In genomic region chr10:69406302-69406811, GRCh38 we compare ENCODE assay signal across 11 cellular contexts. TPM values are rescaled to one million over a fixed set of nuclear protein-coding genes. Genes with fewer than 3 reads are reported as not detected.
DNase-seq lines count a peak whose midpoint lies in the region; ATAC-seq, FAIRE-seq and TF ChIP-seq lines count a peak whose summit lies in the region.
"Had no signal": no experiment of that assay in that cellular context is flagged by ENCODE, and none has a peak within 500 bp of the region (broad histone marks: within the 10 kb centered on the region; RNA-seq: fewer than 3 reads in every experiment).

No MANE protein-coding gene starts in this region.

- H2AFZ ChIP-seq in endothelial cell of umbilical vein (ENCODE audit: low read depth, low read length): no peak overlapping the region

- H3K27ac ChIP-seq in endothelial cell of umbilical vein (ENCODE audit: insufficient read depth, low read depth, low read length): no peak overlapping the region
- peak overlapping the region; percentile 23 for H3K27ac ChIP-seq in mesodermal cell (ENCODE audit: low read depth, low read length, severe bottlenecking)
- peak overlapping the region; percentile 42 for H3K27ac ChIP-seq in upper lobe of right lung

- no peak overlapping the region for H3K4me2 ChIP-seq in endothelial cell of umbilical vein (ENCODE audit: insufficient read depth, low read length)

- intact Hi-C loops in activated naive CD4-positive, alpha-beta T cell treated with anti-CD3 and anti-CD28 coated beads for 36 hours (cut with micrococcal nuclease): no loop called here
- intact Hi-C loops in endothelial cell of umbilical vein (cut with micrococcal nuclease): no loop called here
- intact Hi-C loops in upper lobe of right lung (cut with DNase I): no loop called here

- no peak for DNase-seq in activated naive CD4-positive, alpha-beta T cell treated with anti-CD3 and anti-CD28 coated beads, Interleukin-2, amount 50 U/mL, for 72 hours (ENCODE audit: low spot score in 2 of 2)
- no peak for DNase-seq in activated naive CD4-positive, alpha-beta T cell treated with anti-CD3 and anti-CD28 coated beads for 36 hours
- DNase-seq in endothelial cell of umbilical vein (ENCODE audit: low read depth, low spot score): no peak
- DNase-seq in upper lobe of right lung: no peak
- no peak for DNase-seq in retina
- DNase-seq in OCI-M1 (lab: John Stamatoyannopoulos, UW): no peak
- DNase-seq: AML-193, NCI-H1436 treated with DMSO at 0.1 percent for 48 hours had no signal

- WGBS in mesodermal cell (ENCODE audit: insufficient coverage in 2 of 2), 2 experiments: 30 to 53% methylated on average over 2 to 4 of the region's 5 CpGs

- no peaks in the 10 kb centered on the region for H3K27me3 ChIP-seq in endothelial cell of umbilical vein (ENCODE audit: control insufficient read depth in 2 of 2, insufficient read depth in 2 of 2, low read length in 2 of 2)
- H3K27me3 ChIP-seq in upper lobe of right lung: no peaks in the 10 kb centered on the region

- BruUV-seq in endothelial cell of umbilical vein (replicated peaks; lab: Mats Ljungman, UMichigan): no TSS peak

- H3K27ac Mint-ChIP-seq in activated naive CD4-positive, alpha-beta T cell treated with anti-CD3 and anti-CD28 coated beads, Interleukin-2, amount 50 U/mL, for 72 hours: peak overlapping the region; percentile 18 to 81
- H3K27ac Mint-ChIP-seq in activated naive CD4-positive, alpha-beta T cell treated with anti-CD3 and anti-CD28 coated beads for 36 hours: no peak overlapping the region

- H3K4me1 ChIP-seq in endothelial cell of umbilical vein (ENCODE audit: control insufficient read depth, extremely low read depth, insufficient read depth, low read length) (peaks cover 11% of the 10 kb centered on the region), mesodermal cell (ENCODE audit: control insufficient read depth, insufficient read depth, low read length, poor library complexity, severe bottlenecking) (peaks cover 7% of the 10 kb centered on the region), upper lobe of right lung (peaks cover 29% of the 10 kb centered on the region)

- H3K9me1 ChIP-seq in endothelial cell of umbilical vein (replicated peaks; ENCODE audit: control insufficient read depth, extremely low read depth, insufficient read depth, low read length): no peaks in the 10 kb centered on the region

- peaks cover 2 to 3% of the 10 kb centered on the region in 2 experiments for H3K36me3 ChIP-seq in endothelial cell of umbilical vein (ENCODE audit: control insufficient read depth in 2 of 2, extremely low read depth in 1 of 2, insufficient read depth in 2 of 2, low read length in 2 of 2)
- H3K36me3 ChIP-seq in mesodermal cell (ENCODE audit: control insufficient read depth, insufficient read depth, low read length): peaks cover 32% of the 10 kb centered on the region
- H3K36me3 ChIP-seq in upper lobe of right lung: peaks cover 15% of the 10 kb centered on the region

- CTCF ChIA-PET in activated naive CD4-positive, alpha-beta T cell treated with anti-CD3 and anti-CD28 coated beads for 36 hours (lab: Charles Lee): interaction anchor here (0.6 to 4.2 kb wide), 10 partner anchors 11 to 498 kb away, joined by 3 to 52 read pairs (median 9); no protein-coding TSS in a partner anchor
- CTCF ChIA-PET in endothelial cell of umbilical vein (lab: Charles Lee): interaction anchor here (0.9 to 3.6 kb wide), 10 partner anchors 13 to 235 kb away, joined by 3 to 86 read pairs (median 13); no protein-coding TSS in a partner anchor

- H3K9me3 Mint-ChIP-seq in activated naive CD4-positive, alpha-beta T cell treated with anti-CD3 and anti-CD28 coated beads, Interleukin-2, amount 50 U/mL, for 72 hours: no peaks in the 10 kb centered on the region
- no peaks in the 10 kb centered on the region for H3K9me3 Mint-ChIP-seq in activated naive CD4-positive, alpha-beta T cell treated with anti-CD3 and anti-CD28 coated beads for 36 hours

- H3K9me3 ChIP-seq in endothelial cell of umbilical vein (replicated peaks; ENCODE audit: control insufficient read depth, insufficient read depth, low read length) (no peaks in the 10 kb centered on the region), mesodermal cell (ENCODE audit: control insufficient read depth, low read length) (no peaks in the 10 kb centered on the region), upper lobe of right lung (no peaks in the 10 kb centered on the region)

- H3K27me3 Mint-ChIP-seq in activated naive CD4-positive, alpha-beta T cell treated with anti-CD3 and anti-CD28 coated beads for 36 hours (ENCODE audit: low read depth): no peaks in the 10 kb centered on the region

- TF ChIP-seq POLR2A in endothelial cell of umbilical vein (IDR thresholded peaks at IDR 0.05; ENCODE audit: low read depth, low read length): no peak

- H3K4me1 Mint-ChIP-seq in activated naive CD4-positive, alpha-beta T cell treated with anti-CD3 and anti-CD28 coated beads for 36 hours (ENCODE audit: low read depth): peaks cover 11% of the 10 kb centered on the region

- ATAC-seq in activated naive CD4-positive, alpha-beta T cell treated with anti-CD3 and anti-CD28 coated beads, Interleukin-2, amount 50 U/mL, for 72 hours: no peak
- ATAC-seq in upper lobe of right lung: no peak
- no peak for ATAC-seq in HG02571 (IDR thresholded peaks at IDR 0.05; ENCODE audit: unreplicated experiment)

- H3K4me3 ChIP-seq in endothelial cell of umbilical vein (replicated peaks in 1 of 3; ENCODE audit: insufficient read depth in 1 of 3, low read depth in 1 of 3, low read length in 3 of 3) (no peak overlapping the region), mesodermal cell (ENCODE audit: extremely low read depth, insufficient read depth, low read length, poor library complexity, severe bottlenecking) (no peak overlapping the region), upper lobe of right lung (no peak overlapping the region)
- H3K4me3 ChIP-seq: skin epidermis had no signal

- no peak overlapping the region for H3K9ac ChIP-seq in endothelial cell of umbilical vein (replicated peaks; ENCODE audit: extremely low read depth, insufficient read depth, low read length)

- dilution Hi-C loops in endothelial cell of umbilical vein (cut with MboI; ENCODE audit: extremely low pct_ligation_motif_present, low sequenced_read_pairs): no loop called here

- no peak for TF ChIP-seq CTCF in endothelial cell of umbilical vein (IDR thresholded peaks at IDR 0.05; ENCODE audit: extremely low read depth in 1 of 2, insufficient read depth in 1 of 2, low read depth in 1 of 2, low read length in 2 of 2)
- no peak for TF ChIP-seq CTCF in upper lobe of right lung (IDR thresholded peaks at IDR 0.05)

- no peak overlapping the region for H3K4me3 Mint-ChIP-seq in activated naive CD4-positive, alpha-beta T cell treated with anti-CD3 and anti-CD28 coated beads for 36 hours

- POLR2A ChIA-PET in endothelial cell of umbilical vein (lab: Charles Lee): interaction anchor here (1.8 kb wide), 1 partner anchor 12 kb away, joined by 4 read pairs; no protein-coding TSS in a partner anchor

- H3K36me3 Mint-ChIP-seq in activated naive CD4-positive, alpha-beta T cell treated with anti-CD3 and anti-CD28 coated beads, Interleukin-2, amount 50 U/mL, for 72 hours: peaks cover 3 to 8% of the 10 kb centered on the region in 2 donors
- H3K36me3 Mint-ChIP-seq in activated naive CD4-positive, alpha-beta T cell treated with anti-CD3 and anti-CD28 coated beads for 36 hours (ENCODE audit: low read depth): peaks cover 15% of the 10 kb centered on the region

- peak; percentile 28 for FAIRE-seq in endothelial cell of umbilical vein (lab: Jason Lieb, UNC)

- no peaks in the 10 kb centered on the region for H4K20me1 ChIP-seq in endothelial cell of umbilical vein (replicated peaks; ENCODE audit: control insufficient read depth, extremely low read depth, insufficient read depth, low read length)

- H3K79me2 ChIP-seq in endothelial cell of umbilical vein (ENCODE audit: control insufficient read depth, insufficient read depth, low read length): no peaks in the 10 kb centered on the region

TF ChIP-seq in endothelial cell of umbilical vein, 7 proteins besides CTCF, POLR2A, EP300 and RAD21 (continues in another document):
- TF ChIP-seq JUN (IDR thresholded peaks at IDR 0.05; ENCODE audit: borderline replicate concordance, insufficient read depth, insufficient read length, low read depth) (no peak), MAX (IDR thresholded peaks at IDR 0.05; ENCODE audit: insufficient read depth, insufficient read length) (no peak)

RNA-seq across cellular contexts. Expression of gene TACR2, which starts 10.4 kb away (rescaled TPM):
- total RNA-seq in activated naive CD4-positive, alpha-beta T cell treated with anti-CD3 and anti-CD28 coated beads, Interleukin-2, amount 50 U/mL, for 72 hours: under 1 TPM in 1 of 2 donors, not detected in 1; 0.16 TPM
- not detected for total RNA-seq in activated naive CD4-positive, alpha-beta T cell treated with anti-CD3 and anti-CD28 coated beads for 36 hours
- not detected in 2 replicates for total RNA-seq in endothelial cell of umbilical vein
- polyA plus RNA-seq in endothelial cell of umbilical vein: 0.19 and 0.22 TPM in 2 replicates
- polyA plus RNA-seq in endothelial cell of umbilical vein (2011; cell fraction: cytosol; rRNA removed): 0.14 and 0.20 TPM in 2 replicates
- polyA plus RNA-seq in endothelial cell of umbilical vein (2011; cell fraction: nucleus; rRNA removed): 0.11 TPM in 1 of 2 replicates, not detected in the other
- 0.11 and 0.24 TPM in 2 replicates for polyA plus RNA-seq in endothelial cell of umbilical vein (2012)
- 0.21 TPM in 1 of 2 replicates, not detected in the other for polyA minus RNA-seq in endothelial cell of umbilical vein
- not detected for polyA minus RNA-seq in endothelial cell of umbilical vein (2011; cell fraction: cytosol; rRNA and poly(A)+ RNA removed)
- not detected in 2 replicates for polyA minus RNA-seq in endothelial cell of umbilical vein (2011; cell fraction: nucleus; rRNA and poly(A)+ RNA removed)
- not detected for polyA plus RNA-seq in mesodermal cell (2013, experiment 1 of 2)
- polyA plus RNA-seq in mesodermal cell (2013, experiment 2 of 2): not detected
- total RNA-seq in upper lobe of right lung: 0.90 TPM

RNA-seq across cellular contexts. Expression of gene TSPAN15, which starts 44.9 kb away (rescaled TPM):
- 1 to 10 TPM; 1.3 to 1.9 TPM for total RNA-seq in activated naive CD4-positive, alpha-beta T cell treated with anti-CD3 and anti-CD28 coated beads, Interleukin-2, amount 50 U/mL, for 72 hours
- total RNA-seq in activated naive CD4-positive, alpha-beta T cell treated with anti-CD3 and anti-CD28 coated beads for 36 hours: 1 to 10 TPM in 1 of 2 experiments, under 1 TPM in 1; 0.72 to 1.1 TPM
- total RNA-seq in endothelial cell of umbilical vein: 78.4 and 100 TPM in 2 replicates
- polyA plus RNA-seq in endothelial cell of umbilical vein: 166 and 189 TPM in 2 replicates
- polyA plus RNA-seq in endothelial cell of umbilical vein (2011; cell fraction: cytosol; rRNA removed): 105 and 118 TPM in 2 replicates
- 69.7 and 75.3 TPM in 2 replicates for polyA plus RNA-seq in endothelial cell of umbilical vein (2011; cell fraction: nucleus; rRNA removed)
- polyA plus RNA-seq in endothelial cell of umbilical vein (2012): 50.5 and 94.9 TPM in 2 replicates
- polyA minus RNA-seq in endothelial cell of umbilical vein: 120 and 174 TPM in 2 replicates
- polyA minus RNA-seq in endothelial cell of umbilical vein (2011; cell fraction: cytosol; rRNA and poly(A)+ RNA removed): 10.7 TPM
- 50.8 and 57.3 TPM in 2 replicates for polyA minus RNA-seq in endothelial cell of umbilical vein (2011; cell fraction: nucleus; rRNA and poly(A)+ RNA removed)
- polyA plus RNA-seq in mesodermal cell (2013, experiment 1 of 2): 34.0 TPM
- 30.0 TPM for polyA plus RNA-seq in mesodermal cell (2013, experiment 2 of 2)
- total RNA-seq in upper lobe of right lung: 47.3 TPM

Comparison
In these comparisons a context has a peak if more than half of its experiments do, and no peak if none do; other contexts are left out.
1. RNA of gene TSPAN15, which starts 44.9 kb away (total RNA-seq): 78.4 to 100 TPM in endothelial cell of umbilical vein and 47.3 TPM in upper lobe of right lung (single experiment); 1.3 to 1.9 TPM in activated naive CD4-positive, alpha-beta T cell treated with anti-CD3 and anti-CD28 coated beads, Interleukin-2, amount 50 U/mL, for 72 hours and 0.72 to 1.1 TPM in activated naive CD4-positive, alpha-beta T cell treated with anti-CD3 and anti-CD28 coated beads for 36 hours; every median in the first group is over 10 times any median in the second.